ENCODE assay signal across 21 cellular contexts in genomic region chrX:10945463-10945862, GRCh38.
DNase-seq lines count a peak whose midpoint lies in the region; ATAC-seq, FAIRE-seq and TF ChIP-seq lines count a peak whose summit lies in the region.
"Had no signal": no experiment of that assay in that cellular context is flagged by ENCODE, and none has a peak within 500 bp of the region (broad histone marks: within the 10 kb centered on the region; RNA-seq: fewer than 3 reads in every experiment).

No MANE protein-coding gene starts in this region.

- no peaks in the 10 kb centered on the region for H3K27me3 ChIP-seq in right atrium auricular region
- H3K27me3 ChIP-seq in RWPE2 (ENCODE audit: insufficient read depth, poor library complexity, severe bottlenecking) = no peaks in the 10 kb centered on the region
- H3K27me3 ChIP-seq in keratinocyte (ENCODE audit: control insufficient read depth, extremely low read depth, insufficient read depth, low read length) = no peaks in the 10 kb centered on the region
- no peaks in the 10 kb centered on the region for H3K27me3 ChIP-seq in CD4-positive, alpha-beta T cell (ENCODE audit: control insufficient read depth, insufficient read depth, low read length)
- H3K27me3 ChIP-seq: Peyer's patch had no signal

- no peak overlapping the region for H3K9ac ChIP-seq in keratinocyte (ENCODE audit: control insufficient read depth, extremely low read depth, insufficient read depth, low read length)

- no peak overlapping the region for H3K27ac Mint-ChIP-seq in CD4-positive, alpha-beta T cell
- H3K27ac Mint-ChIP-seq: CD4-positive, CD25-positive, alpha-beta regulatory T cell had no signal

- no peaks in the 10 kb centered on the region for H3K36me3 Mint-ChIP-seq in CD4-positive, alpha-beta T cell (ENCODE audit: low read depth)

- H2AFZ ChIP-seq in keratinocyte (ENCODE audit: control insufficient read depth, low read length) = no peak overlapping the region

- DNase-seq in Right ventricle myocardium superior (no peak), right atrium auricular region (ENCODE audit: low spot score) (no peak), RWPE2 (ENCODE audit: low spot score) (no peak), keratinocyte (ENCODE audit: low read depth, low spot score) (peak; percentile 11), COR-L47 (lab: John Stamatoyannopoulos, UW) (no peak), islet precursor cell (no peak)
- DNase-seq in CD4-positive, alpha-beta T cell = no peak
- DNase-seq: AML-193; CD4-positive, CD25-positive, alpha-beta regulatory T cell; DMS79 treated with DMSO at 0.1 percent for 48 hours; H7; NCI-H1105 treated with DMSO at 0.1 percent for 48 hours; NCI-H187 treated with DMSO at 0.1 percent for 48 hours; NCI-H2171; NCI-H510A; NCI-H82; Peyer's patch had no signal

- ATAC-seq in Right ventricle myocardium superior (ENCODE audit: poor library complexity) (peak; percentile 39), RWPE2 (ENCODE audit: low read depth) (peak; percentile 89), GM19455 (IDR thresholded peaks at IDR 0.05; ENCODE audit: unreplicated experiment) (no peak)
- no peak for ATAC-seq in CD4-positive, alpha-beta T cell (ENCODE audit: poor library complexity)
- ATAC-seq: HepG2 had no signal

- no peaks in the 10 kb centered on the region for H3K9me3 ChIP-seq in right atrium auricular region
- H3K9me3 ChIP-seq in RWPE2 (ENCODE audit: severe bottlenecking) = no peaks in the 10 kb centered on the region
- no peaks in the 10 kb centered on the region for H3K9me3 ChIP-seq in keratinocyte (ENCODE audit: control insufficient read depth, low read depth, low read length)
- no peaks in the 10 kb centered on the region for H3K9me3 ChIP-seq in CD4-positive, alpha-beta T cell (ENCODE audit: control insufficient read depth, low read length)
- H3K9me3 ChIP-seq: Peyer's patch had no signal

- no peak overlapping the region for H3K4me3 ChIP-seq in right atrium auricular region
- no peak overlapping the region for H3K4me3 ChIP-seq in RWPE2 (ENCODE audit: severe bottlenecking)
- H3K4me3 ChIP-seq in keratinocyte (ENCODE audit: control insufficient read depth in 2 of 3, extremely low read depth in 1 of 3, insufficient read depth in 2 of 3, low read depth in 1 of 3, low read length in 3 of 3) = no peak overlapping the region
- H3K4me3 ChIP-seq: Peyer's patch had no signal

- H3K9me3 Mint-ChIP-seq in CD4-positive, alpha-beta T cell = peaks cover 6% of the 10 kb centered on the region

- no peaks in the 10 kb centered on the region for H3K79me2 ChIP-seq in keratinocyte (ENCODE audit: control insufficient read depth, insufficient read depth, low read length)

- H3K36me3 ChIP-seq in right atrium auricular region = no peaks in the 10 kb centered on the region
- no peaks in the 10 kb centered on the region for H3K36me3 ChIP-seq in RWPE2 (ENCODE audit: low read depth)
- no peaks in the 10 kb centered on the region for H3K36me3 ChIP-seq in keratinocyte (ENCODE audit: control insufficient read depth in 2 of 2, extremely low read depth in 1 of 2, insufficient read depth in 2 of 2, low read length in 2 of 2)
- H3K36me3 ChIP-seq: Peyer's patch had no signal

- dilution Hi-C loops in keratinocyte (cut with MboI; ENCODE audit: extremely low pct_ligation_motif_present, low sequenced_read_pairs) = no loop called here

- no peak overlapping the region for H3K4me3 Mint-ChIP-seq in CD4-positive, alpha-beta T cell
- H3K4me3 Mint-ChIP-seq: CD4-positive, CD25-positive, alpha-beta regulatory T cell had no signal

- intact Hi-C loops in Right ventricle myocardium superior (cut with DNase I) = no loop called here
- intact Hi-C loops in CD4-positive, alpha-beta T cell (cut with DNase I, micrococcal nuclease) = no loop called here

- H3K27me3 Mint-ChIP-seq in CD4-positive, alpha-beta T cell = no peaks in the 10 kb centered on the region
- H3K27me3 Mint-ChIP-seq: CD4-positive, CD25-positive, alpha-beta regulatory T cell had no signal

- POLR2A ChIA-PET in CD4-positive, alpha-beta T cell (lab: Charles Lee) = no interaction called here

- no peak for TF ChIP-seq CTCF in right atrium auricular region (IDR thresholded peaks at IDR 0.05)
- TF ChIP-seq CTCF in RWPE2 (IDR thresholded peaks at IDR 0.05; ENCODE audit: poor library complexity, severe bottlenecking) = no peak
- TF ChIP-seq CTCF in keratinocyte (optimal IDR thresholded peaks at IDR 0.05 in 1 of 3, IDR thresholded peaks at IDR 0.05 in 1 of 3, conservative IDR thresholded peaks at IDR 0.05 in 1 of 3; ENCODE audit: extremely low read depth in 1 of 3, insufficient read depth in 2 of 3, low read length in 3 of 3) = no peak
- no peak for TF ChIP-seq CTCF in CD4-positive, alpha-beta T cell (IDR thresholded peaks at IDR 0.05)

- H3K4me1 ChIP-seq in right atrium auricular region = no peaks in the 10 kb centered on the region
- peaks cover 12% of the 10 kb centered on the region for H3K4me1 ChIP-seq in RWPE2 (ENCODE audit: insufficient read depth, poor library complexity, severe bottlenecking)
- H3K4me1 ChIP-seq in keratinocyte (ENCODE audit: control insufficient read depth, extremely low read depth, insufficient read depth, low read length) = peaks cover 3% of the 10 kb centered on the region
- H3K4me1 ChIP-seq: Peyer's patch had no signal

- H3K4me2 ChIP-seq in keratinocyte (ENCODE audit: control insufficient read depth, extremely low read depth, insufficient read depth, low read depth, low read length) = no peak overlapping the region

- H3K27ac ChIP-seq in right atrium auricular region (no peak overlapping the region), RWPE2 (ENCODE audit: poor library complexity, severe bottlenecking) (peak overlapping the region; percentile 56), keratinocyte (ENCODE audit: control insufficient read depth, insufficient read depth, low read length) (no peak overlapping the region)
- H3K27ac ChIP-seq in CD4-positive, alpha-beta T cell (ENCODE audit: low read depth, low read length) = no peak overlapping the region
- H3K27ac ChIP-seq: Peyer's patch had no signal

- no peaks in the 10 kb centered on the region for H3K9me1 ChIP-seq in keratinocyte (ENCODE audit: control insufficient read depth, extremely low read depth, insufficient read depth, low read length)

- no peaks in the 10 kb centered on the region for H4K20me1 ChIP-seq in keratinocyte (ENCODE audit: control insufficient read depth, extremely low read depth, insufficient read depth, low read length)

- FAIRE-seq in keratinocyte (lab: Jason Lieb, UNC) = peak; percentile 68
- FAIRE-seq: A204.1, D721Med, HepG2 had no signal

- no peaks in the 10 kb centered on the region for H3K4me1 Mint-ChIP-seq in CD4-positive, alpha-beta T cell (ENCODE audit: low read depth)
- H3K4me1 Mint-ChIP-seq: CD4-positive, CD25-positive, alpha-beta regulatory T cell had no signal

- CTCF ChIA-PET in CD4-positive, alpha-beta T cell (lab: Charles Lee) = no interaction called here

Comparison
In these comparisons a context has a peak if more than half of its experiments do, and no peak if none do; other contexts are left out.
1. ATAC-seq: peak in Right ventricle myocardium superior (single experiment) and RWPE2 (single experiment); none in GM19455 (single experiment) and CD4-positive, alpha-beta T cell (single experiment).